ENCODE assay signal across 1 cellular context in the genomic region with DNA sequence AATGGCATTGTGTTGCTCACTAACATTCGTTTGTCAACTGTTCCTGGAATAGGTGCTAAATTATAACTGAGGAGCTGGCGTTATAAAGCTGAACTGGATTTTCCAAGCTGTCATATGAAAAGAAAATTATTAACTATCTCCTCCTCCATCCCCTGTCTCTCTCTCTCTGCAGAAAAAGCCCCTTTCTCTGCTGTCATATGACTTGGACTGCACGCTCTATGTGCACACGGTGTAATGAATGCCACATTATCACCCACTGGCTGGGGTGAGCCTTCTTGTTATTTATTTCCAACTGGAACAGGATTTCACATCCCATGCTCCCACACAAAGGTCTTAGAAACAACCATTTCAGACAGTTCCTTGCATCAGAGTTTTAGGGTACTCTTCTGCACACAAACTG.
TF ChIP-seq lines count a peak whose summit lies in the region.

No MANE protein-coding gene starts in this region.

TF ChIP-seq in GM23338, 12 proteins besides CTCF, POLR2A, EP300 and RAD21 (continued from another document):
- TF ChIP-seq, protein P1, sequence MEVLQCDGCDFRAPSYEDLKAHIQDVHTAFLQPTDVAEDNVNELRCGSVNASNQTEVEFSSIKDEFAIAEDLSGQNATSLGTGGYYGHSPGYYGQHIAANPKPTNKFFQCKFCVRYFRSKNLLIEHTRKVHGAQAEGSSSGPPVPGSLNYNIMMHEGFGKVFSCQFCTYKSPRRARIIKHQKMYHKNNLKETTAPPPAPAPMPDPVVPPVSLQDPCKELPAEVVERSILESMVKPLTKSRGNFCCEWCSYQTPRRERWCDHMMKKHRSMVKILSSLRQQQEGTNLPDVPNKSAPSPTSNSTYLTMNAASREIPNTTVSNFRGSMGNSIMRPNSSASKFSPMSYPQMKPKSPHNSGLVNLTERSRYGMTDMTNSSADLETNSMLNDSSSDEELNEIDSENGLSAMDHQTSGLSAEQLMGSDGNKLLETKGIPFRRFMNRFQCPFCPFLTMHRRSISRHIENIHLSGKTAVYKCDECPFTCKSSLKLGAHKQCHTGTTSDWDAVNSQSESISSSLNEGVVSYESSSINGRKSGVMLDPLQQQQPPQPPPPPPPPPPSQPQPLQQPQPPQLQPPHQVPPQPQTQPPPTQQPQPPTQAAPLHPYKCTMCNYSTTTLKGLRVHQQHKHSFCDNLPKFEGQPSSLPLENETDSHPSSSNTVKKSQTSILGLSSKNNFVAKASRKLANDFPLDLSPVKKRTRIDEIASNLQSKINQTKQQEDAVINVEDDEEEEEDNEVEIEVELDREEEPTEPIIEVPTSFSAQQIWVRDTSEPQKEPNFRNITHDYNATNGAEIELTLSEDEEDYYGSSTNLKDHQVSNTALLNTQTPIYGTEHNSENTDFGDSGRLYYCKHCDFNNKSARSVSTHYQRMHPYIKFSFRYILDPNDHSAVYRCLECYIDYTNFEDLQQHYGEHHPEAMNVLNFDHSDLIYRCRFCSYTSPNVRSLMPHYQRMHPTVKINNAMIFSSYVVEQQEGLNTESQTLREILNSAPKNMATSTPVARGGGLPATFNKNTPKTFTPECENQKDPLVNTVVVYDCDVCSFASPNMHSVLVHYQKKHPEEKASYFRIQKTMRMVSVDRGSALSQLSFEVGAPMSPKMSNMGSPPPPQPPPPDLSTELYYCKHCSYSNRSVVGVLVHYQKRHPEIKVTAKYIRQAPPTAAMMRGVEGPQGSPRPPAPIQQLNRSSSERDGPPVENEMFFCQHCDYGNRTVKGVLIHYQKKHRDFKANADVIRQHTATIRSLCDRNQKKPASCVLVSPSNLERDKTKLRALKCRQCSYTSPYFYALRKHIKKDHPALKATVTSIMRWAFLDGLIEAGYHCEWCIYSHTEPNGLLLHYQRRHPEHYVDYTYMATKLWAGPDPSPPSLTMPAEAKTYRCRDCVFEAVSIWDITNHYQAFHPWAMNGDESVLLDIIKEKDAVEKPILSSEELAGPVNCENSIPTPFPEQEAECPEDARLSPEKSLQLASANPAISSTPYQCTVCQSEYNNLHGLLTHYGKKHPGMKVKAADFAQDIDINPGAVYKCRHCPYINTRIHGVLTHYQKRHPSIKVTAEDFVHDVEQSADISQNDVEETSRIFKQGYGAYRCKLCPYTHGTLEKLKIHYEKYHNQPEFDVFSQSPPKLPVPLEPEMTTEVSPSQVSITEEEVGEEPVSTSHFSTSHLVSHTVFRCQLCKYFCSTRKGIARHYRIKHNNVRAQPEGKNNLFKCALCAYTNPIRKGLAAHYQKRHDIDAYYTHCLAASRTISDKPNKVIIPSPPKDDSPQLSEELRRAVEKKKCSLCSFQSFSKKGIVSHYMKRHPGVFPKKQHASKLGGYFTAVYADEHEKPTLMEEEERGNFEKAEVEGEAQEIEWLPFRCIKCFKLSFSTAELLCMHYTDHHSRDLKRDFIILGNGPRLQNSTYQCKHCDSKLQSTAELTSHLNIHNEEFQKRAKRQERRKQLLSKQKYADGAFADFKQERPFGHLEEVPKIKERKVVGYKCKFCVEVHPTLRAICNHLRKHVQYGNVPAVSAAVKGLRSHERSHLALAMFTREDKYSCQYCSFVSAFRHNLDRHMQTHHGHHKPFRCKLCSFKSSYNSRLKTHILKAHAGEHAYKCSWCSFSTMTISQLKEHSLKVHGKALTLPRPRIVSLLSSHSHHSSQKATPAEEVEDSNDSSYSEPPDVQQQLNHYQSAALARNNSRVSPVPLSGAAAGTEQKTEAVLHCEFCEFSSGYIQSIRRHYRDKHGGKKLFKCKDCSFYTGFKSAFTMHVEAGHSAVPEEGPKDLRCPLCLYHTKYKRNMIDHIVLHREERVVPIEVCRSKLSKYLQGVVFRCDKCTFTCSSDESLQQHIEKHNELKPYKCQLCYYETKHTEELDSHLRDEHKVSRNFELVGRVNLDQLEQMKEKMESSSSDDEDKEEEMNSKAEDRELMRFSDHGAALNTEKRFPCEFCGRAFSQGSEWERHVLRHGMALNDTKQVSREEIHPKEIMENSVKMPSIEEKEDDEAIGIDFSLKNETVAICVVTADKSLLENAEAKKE (CRISPR knock-in tag; IDR thresholded peaks at IDR 0.05), result no peak
